Comparison of ENCODE assay signal across 23 cellular contexts in the genomic region with DNA sequence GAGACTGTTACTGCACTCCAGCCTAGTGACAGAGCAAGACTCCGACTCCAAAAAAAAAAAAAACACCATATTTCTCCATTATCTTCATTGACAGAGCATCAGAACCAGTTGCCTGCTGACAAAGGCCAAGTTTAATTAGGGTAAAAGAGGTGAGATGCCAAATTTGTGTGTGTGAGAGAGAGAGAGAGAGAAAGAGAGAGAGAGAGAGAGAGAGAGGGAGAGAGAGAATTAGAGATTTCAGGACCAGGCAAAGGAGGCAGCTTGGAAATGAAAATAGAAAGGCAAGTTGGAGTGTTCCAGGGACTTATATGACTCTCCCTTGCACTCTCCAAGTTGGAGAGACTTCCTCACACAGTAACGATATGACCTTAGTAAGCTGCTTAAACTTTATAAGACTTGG. TPM values are rescaled to one million over a fixed set of nuclear protein-coding genes. Genes with fewer than 3 reads are reported as not detected.
DNase-seq lines count a peak whose midpoint lies in the region; ATAC-seq and TF ChIP-seq lines count a peak whose summit lies in the region.
"Had no signal": no experiment of that assay in that cellular context is flagged by ENCODE, and none has a peak within 500 bp of the region (broad histone marks: within the 10 kb centered on the region; RNA-seq: fewer than 3 reads in every experiment).

No MANE protein-coding gene starts in this region.

- no peak overlapping the region for H3K4me2 ChIP-seq in fibroblast of lung (ENCODE audit: extremely low read depth, insufficient read depth, low read length)
- no peak overlapping the region for H3K4me2 ChIP-seq in smooth muscle cell
- H3K4me2 ChIP-seq: KMS-11, PC-9 had no signal

- H3K36me3 ChIP-seq in breast epithelium (no peaks in the 10 kb centered on the region), fibroblast of lung (ENCODE audit: control insufficient read depth, insufficient read depth, low read length) (no peaks in the 10 kb centered on the region), smooth muscle cell (ENCODE audit: low read depth) (no peaks in the 10 kb centered on the region)

- H3K27me3 Mint-ChIP-seq in MCF 10A (ENCODE audit: insufficient read depth, unreplicated experiment): no peaks in the 10 kb centered on the region
- no peaks in the 10 kb centered on the region for H3K27me3 Mint-ChIP-seq in T-helper 17 cell
- H3K27me3 Mint-ChIP-seq: IgD-negative memory B cell had no signal

- no peaks in the 10 kb centered on the region for H3K4me1 ChIP-seq in breast epithelium
- H3K4me1 ChIP-seq in fibroblast of lung (ENCODE audit: control insufficient read depth, extremely low read depth, insufficient read depth, low read length): peaks cover 32% of the 10 kb centered on the region
- H3K4me1 ChIP-seq in smooth muscle cell (ENCODE audit: low read depth): no peaks in the 10 kb centered on the region

- H3K4me3 ChIP-seq in breast epithelium (no peak overlapping the region), fibroblast of lung (replicated peaks in 1 of 4; ENCODE audit: control extremely low read depth in 1 of 4, insufficient read depth in 1 of 4, low read depth in 3 of 4, low read length in 4 of 4) (no peak overlapping the region), smooth muscle cell (no peak overlapping the region)
- H3K4me3 ChIP-seq: PC-9 had no signal

- H3K9me3 ChIP-seq in breast epithelium (no peaks in the 10 kb centered on the region), T-helper 17 cell (ENCODE audit: control insufficient read depth, low read length, poor library complexity, severe bottlenecking) (no peaks in the 10 kb centered on the region), fibroblast of lung (ENCODE audit: control insufficient read depth, insufficient read depth, low read depth, low read length) (no peaks in the 10 kb centered on the region), smooth muscle cell (replicated peaks; ENCODE audit: low read depth) (no peaks in the 10 kb centered on the region)

- POLR2A ChIA-PET in MCF 10A (lab: Yijun Ruan, JAX): interaction anchor here (1.1 to 5.8 kb wide), 9 partner anchors 9 to 39 kb away, joined by 3 to 40 read pairs (median 7); partner anchors contain the start of gene UAP1

- H3K36me3 Mint-ChIP-seq in MCF 10A (ENCODE audit: insufficient read depth, unreplicated experiment) (no peaks in the 10 kb centered on the region), T-helper 17 cell (ENCODE audit: low read depth) (no peaks in the 10 kb centered on the region)

- intact Hi-C loops in MCF 10A (cut with micrococcal nuclease) (no loop called here), breast epithelium (cut with DNase I; ENCODE audit: low total_unique reads) (no loop called here)

- H3K9me3 Mint-ChIP-seq in MCF 10A (ENCODE audit: unreplicated experiment): no peaks in the 10 kb centered on the region

- H2AFZ ChIP-seq in fibroblast of lung (ENCODE audit: low read length): no peak overlapping the region
- H2AFZ ChIP-seq in smooth muscle cell (ENCODE audit: low read depth): no peak overlapping the region
- H2AFZ ChIP-seq: PC-9 had no signal

- H3K4me3 Mint-ChIP-seq in MCF 10A (ENCODE audit: unreplicated experiment) (no peak overlapping the region), T-helper 17 cell (no peak overlapping the region)
- H3K4me3 Mint-ChIP-seq: IgD-negative memory B cell had no signal

- BruUV-seq in MCF 10A (replicated peaks; lab: Mats Ljungman, UMichigan): no TSS peak

- H3K27ac ChIP-seq in breast epithelium: no peak overlapping the region
- peak overlapping the region; percentile 2 for H3K27ac ChIP-seq in fibroblast of lung (ENCODE audit: insufficient read depth, low read length)
- H3K27ac ChIP-seq in smooth muscle cell (ENCODE audit: low read depth): no peak overlapping the region
- H3K27ac ChIP-seq: KMS-11 had no signal

- H3K27ac Mint-ChIP-seq in MCF 10A (ENCODE audit: low read depth, unreplicated experiment) (peak overlapping the region; percentile 6), T-helper 17 cell (peak overlapping the region; percentile 54)
- H3K27ac Mint-ChIP-seq: IgD-negative memory B cell had no signal

- H4K20me1 ChIP-seq in fibroblast of lung (ENCODE audit: control insufficient read depth, extremely low read depth, insufficient read depth, low read length) (no peaks in the 10 kb centered on the region), smooth muscle cell (ENCODE audit: low read depth) (no peaks in the 10 kb centered on the region)

- H3F3A ChIP-seq in smooth muscle cell (ENCODE audit: low read depth): peaks cover 4% of the 10 kb centered on the region

- no peaks in the 10 kb centered on the region for H3K79me2 ChIP-seq in fibroblast of lung (ENCODE audit: control insufficient read depth, insufficient read depth, low read length)
- H3K79me2 ChIP-seq in smooth muscle cell (ENCODE audit: low read depth): no peaks in the 10 kb centered on the region

- CTCF ChIA-PET in MCF 10A (lab: Yijun Ruan, JAX): interaction anchor here (1.3 to 2.5 kb wide), 3 partner anchors 9 to 76 kb away, joined by 3 to 10 read pairs (median 8); no protein-coding TSS in a partner anchor

- ATAC-seq in T-helper 17 cell: no peak
- no peak for ATAC-seq in HG03571 (IDR thresholded peaks at IDR 0.05; ENCODE audit: unreplicated experiment)

- no peak for TF ChIP-seq POLR2A in breast epithelium (IDR thresholded peaks at IDR 0.05)

- no peak overlapping the region for H3K9ac ChIP-seq in fibroblast of lung (ENCODE audit: insufficient read depth, low read length)
- H3K9ac ChIP-seq in smooth muscle cell (ENCODE audit: low read depth): no peak overlapping the region
- H3K9ac ChIP-seq: KMS-11 had no signal

- H3K27me3 ChIP-seq in breast epithelium (no peaks in the 10 kb centered on the region), fibroblast of lung (ENCODE audit: control insufficient read depth, insufficient read depth, low read length) (no peaks in the 10 kb centered on the region), smooth muscle cell (ENCODE audit: low read depth) (no peaks in the 10 kb centered on the region)

- H3K4me1 Mint-ChIP-seq in MCF 10A (ENCODE audit: insufficient read depth, unreplicated experiment) (peaks cover 32% of the 10 kb centered on the region), T-helper 17 cell (peaks cover 2% of the 10 kb centered on the region)

- 98% methylated on average over 2 of the region's 2 CpGs for WGBS in smooth muscle cell (ENCODE audit: low lambda C conversion rate)

- TF ChIP-seq CTCF in MCF 10A (IDR thresholded peaks at IDR 0.05; ENCODE audit: unreplicated experiment): no peak
- no peak for TF ChIP-seq CTCF in breast epithelium (IDR thresholded peaks at IDR 0.05)
- no peak for TF ChIP-seq CTCF in fibroblast of lung (conservative IDR thresholded peaks at IDR 0.05 in 1 of 2, IDR thresholded peaks at IDR 0.05 in 1 of 2; ENCODE audit: low read depth in 1 of 2, low read length in 2 of 2)
- TF ChIP-seq CTCF in smooth muscle cell (IDR thresholded peaks at IDR 0.05; ENCODE audit: borderline replicate concordance, insufficient read depth, poor library complexity, severe bottlenecking): no peak

- DNase-seq in MCF 10A (ENCODE audit: unreplicated experiment): no peak
- DNase-seq in breast epithelium (ENCODE audit: low spot score in 2 of 2): no peak
- no peak for DNase-seq in T-helper 17 cell
- DNase-seq in fibroblast of lung (ENCODE audit: low read depth in 2 of 2): peak in 1 of 2 donors; percentile 8
- no peak for DNase-seq in smooth muscle cell (lab: John Stamatoyannopoulos, UW; ENCODE audit: unreplicated experiment)
- no peak for DNase-seq in hypothalamus (lab: John Stamatoyannopoulos, UW)
- DNase-seq in RKO (ENCODE audit: low spot score): no peak
- DNase-seq: 8988T, Calu3, DMS79 treated with DMSO at 0.1 percent for 48 hours, H7, NCI-H1092 treated with DMSO at 0.1 percent for 48 hours, NCI-H1436, NCI-H187, NCI-H2081 treated with DMSO at 0.1 percent for 48 hours, NCI-H2171 treated with DMSO at 0.1 percent for 48 hours, NCI-H526 treated with DMSO at 0.1 percent for 48 hours, PC-9, RPMI8226, SHP77 had no signal

RNA-seq across cellular contexts. Expression of gene UAP1, which starts 24.3 kb away (rescaled TPM):
- 479 and 542 TPM in 2 replicates for total RNA-seq in MCF 10A (2022)
- 100 to 1,000 TPM; 123 to 190 (median 128) TPM for total RNA-seq in breast epithelium
- total RNA-seq in T-helper 17 cell: 10 to 100 TPM; 30.8 to 31.5 TPM
- total RNA-seq in fibroblast of lung: 77.3 and 108 TPM in 2 replicates
- polyA plus RNA-seq in fibroblast of lung: 81.9 and 129 TPM in 2 replicates
- polyA plus RNA-seq in fibroblast of lung (2012): 59.5 and 107 TPM in 2 replicates
- 8.7 and 18.8 TPM in 2 replicates for polyA minus RNA-seq in fibroblast of lung (ENCODE audit: low replicate concordance)
- total RNA-seq in smooth muscle cell: 83.8 and 92.4 TPM in 2 replicates
- polyA plus RNA-seq in smooth muscle cell: 57.4 and 64.2 TPM in 2 replicates

RNA-seq across cellular contexts. Expression of gene UHMK1, which starts 39.6 kb away (rescaled TPM):
- total RNA-seq in MCF 10A (2022): 76.9 and 102 TPM in 2 replicates
- total RNA-seq in breast epithelium: 10 to 100 TPM; 44.9 to 68.9 (median 63.8) TPM
- 10 to 100 TPM; 48.7 to 57.9 TPM for total RNA-seq in T-helper 17 cell
- 66.0 and 79.1 TPM in 2 replicates for total RNA-seq in fibroblast of lung
- polyA plus RNA-seq in fibroblast of lung: 39.1 and 53.5 TPM in 2 replicates
- polyA plus RNA-seq in fibroblast of lung (2012): 26.8 and 37.2 TPM in 2 replicates
- polyA minus RNA-seq in fibroblast of lung (ENCODE audit: low replicate concordance): 13.7 and 26.9 TPM in 2 replicates
- total RNA-seq in smooth muscle cell: 30.1 and 39.0 TPM in 2 replicates
- polyA plus RNA-seq in smooth muscle cell: 4.8 and 6.1 TPM in 2 replicates
